In the genomic region with DNA sequence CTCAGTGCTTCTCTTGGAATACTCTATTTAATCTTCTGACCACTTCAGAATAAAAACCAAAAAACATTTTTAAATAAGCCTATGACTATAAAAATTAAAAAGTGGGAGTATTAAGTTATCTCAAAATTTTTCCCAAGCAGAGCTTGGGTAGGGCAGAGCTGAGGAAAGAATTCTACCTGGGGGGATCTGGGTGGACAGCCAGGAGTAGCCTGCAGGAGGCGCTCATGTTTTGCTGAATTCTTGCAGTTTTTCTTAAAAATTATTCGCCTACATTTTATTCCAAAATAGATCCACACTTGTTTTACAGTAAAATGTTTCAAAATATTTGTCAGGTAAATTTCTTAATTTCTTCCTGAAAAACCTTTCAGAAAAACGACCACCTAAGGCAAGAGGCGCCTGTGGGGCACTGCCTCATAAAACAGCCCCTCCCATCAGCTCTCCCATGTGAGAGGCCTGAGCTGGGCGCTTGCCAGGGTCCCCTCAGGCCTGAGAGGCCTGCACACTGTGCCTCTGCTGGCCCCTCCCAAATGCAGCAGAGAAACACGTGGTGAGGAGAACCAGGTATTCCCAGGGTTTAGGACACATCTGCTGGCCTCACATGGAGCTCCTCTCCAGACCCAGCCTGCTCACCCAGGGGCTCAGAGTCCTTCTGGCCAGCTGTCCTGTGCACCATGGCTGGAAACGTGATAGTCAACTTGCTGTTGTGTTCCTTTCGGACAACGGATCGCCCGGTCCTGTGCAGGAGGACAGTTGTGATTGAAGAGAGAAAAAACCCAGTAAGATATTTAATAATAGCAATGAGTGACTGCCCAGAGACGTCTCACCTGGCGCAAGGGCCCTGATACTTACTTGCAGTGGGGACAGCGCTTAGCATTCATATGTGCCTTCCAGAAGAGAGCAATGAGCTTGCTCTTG, we compare ENCODE assay signal across 12 cellular contexts. TPM values are rescaled to one million over a fixed set of nuclear protein-coding genes. Genes with fewer than 3 reads are reported as not detected.
DNase-seq lines count a peak whose midpoint lies in the region; ATAC-seq and TF ChIP-seq lines count a peak whose summit lies in the region.
"Had no signal": no experiment of that assay in that cellular context is flagged by ENCODE, and none has a peak within 500 bp of the region (broad histone marks: within the 10 kb centered on the region; RNA-seq: fewer than 3 reads in every experiment).

No MANE protein-coding gene starts in this region.

- H3K9me3 Mint-ChIP-seq in type B pancreatic cell, result no peaks in the 10 kb centered on the region
- H3K9me3 Mint-ChIP-seq: activated T-cell treated with anti-CD3 and anti-CD28 coated beads, Interleukin-2, amount 50 U/mL, for 72 hours; natural killer cell treated with Interleukin-12 subunit alpha and Interleukin-12 subunit beta and Interleukin-15 and Interleukin-18, amount 100 ng/mL, for 72 hours had no signal

- peaks cover 11% of the 10 kb centered on the region for H3K36me3 Mint-ChIP-seq in type B pancreatic cell

- H3K79me2 ChIP-seq in OCI-LY1 (ENCODE audit: insufficient read depth, low read length), result no peaks in the 10 kb centered on the region

- DNase-seq in right atrium auricular region (ENCODE audit: low spot score) (peak; percentile 52), left ventricle myocardium superior (no peak), fibroblast of pulmonary artery (ENCODE audit: low read depth) (no peak), type B pancreatic cell (ENCODE audit: extremely low spot score, unreplicated experiment) (peak; percentile 44), amniotic stem cell (lab: John Stamatoyannopoulos, UW) (no peak), midbrain (lab: John Stamatoyannopoulos, UW) (no peak)
- DNase-seq: NCI-H69, T-helper 2 cell had no signal

- H3K36me3 ChIP-seq in right atrium auricular region (peaks cover 65% of the 10 kb centered on the region), OCI-LY1 (ENCODE audit: insufficient read depth, low read length) (peaks cover 74% of the 10 kb centered on the region)

- H3K27ac ChIP-seq in right atrium auricular region, result no peak overlapping the region
- no peak overlapping the region for H3K27ac ChIP-seq in OCI-LY1 (ENCODE audit: low read depth, low read length, poor library complexity, severe bottlenecking)

- H4K20me1 ChIP-seq in OCI-LY1 (ENCODE audit: insufficient read depth, low read length), result no peaks in the 10 kb centered on the region

- H3K4me1 ChIP-seq in right atrium auricular region, result no peaks in the 10 kb centered on the region
- H3K4me1 ChIP-seq in OCI-LY1 (ENCODE audit: insufficient read depth, low read length, severe bottlenecking), result no peaks in the 10 kb centered on the region

- H3K4me1 Mint-ChIP-seq in type B pancreatic cell (ENCODE audit: unreplicated experiment), result no peaks in the 10 kb centered on the region

- ATAC-seq in left ventricle myocardium superior (no peak), HG02970 (IDR thresholded peaks at IDR 0.05; ENCODE audit: low FRiP score, unreplicated experiment) (no peak)
- ATAC-seq: activated T-cell treated with anti-CD3 and anti-CD28 coated beads, Interleukin-2, amount 50 U/mL, for 72 hours; natural killer cell treated with Interleukin-12 subunit alpha and Interleukin-12 subunit beta and Interleukin-15 and Interleukin-18, amount 100 ng/mL, for 72 hours had no signal

- TF ChIP-seq CTCF in right atrium auricular region (IDR thresholded peaks at IDR 0.05) (peak in 1 of 2 donors; percentile 23), OCI-LY1 (IDR thresholded peaks at IDR 0.05; ENCODE audit: low read length) (peak; percentile 54), fibroblast of pulmonary artery (IDR thresholded peaks at IDR 0.05; ENCODE audit: low read length, missing control alignments) (peak; percentile 43), type B pancreatic cell (conservative IDR thresholded peaks at IDR 0.05) (peak; percentile 72)

- no peaks in the 10 kb centered on the region for H3F3A ChIP-seq in OCI-LY1 (ENCODE audit: insufficient read depth, low read length)

- no peak overlapping the region for H2AFZ ChIP-seq in OCI-LY1 (ENCODE audit: low read length)

- no peak overlapping the region for H3K9ac ChIP-seq in OCI-LY1 (ENCODE audit: low read length)

- no peak overlapping the region for H3K4me2 ChIP-seq in OCI-LY1 (ENCODE audit: low read length)

- intact Hi-C loops in left ventricle myocardium superior (cut with micrococcal nuclease), result no loop called here

- H3K9me3 ChIP-seq in right atrium auricular region (no peaks in the 10 kb centered on the region), OCI-LY1 (ENCODE audit: low read length) (no peaks in the 10 kb centered on the region)

- no peak overlapping the region for H3K4me3 ChIP-seq in right atrium auricular region
- no peak overlapping the region for H3K4me3 ChIP-seq in OCI-LY1 (ENCODE audit: low read depth, low read length, poor library complexity, severe bottlenecking)
- H3K4me3 ChIP-seq in fibroblast of pulmonary artery (replicated peaks; ENCODE audit: low read depth, low read length), result no peak overlapping the region

- H3K27me3 Mint-ChIP-seq in type B pancreatic cell, result no peaks in the 10 kb centered on the region
- H3K27me3 Mint-ChIP-seq: natural killer cell treated with Interleukin-12 subunit alpha and Interleukin-12 subunit beta and Interleukin-15 and Interleukin-18, amount 100 ng/mL, for 72 hours had no signal

- H3K27ac Mint-ChIP-seq in type B pancreatic cell, result no peak overlapping the region
- H3K27ac Mint-ChIP-seq: natural killer cell treated with Interleukin-12 subunit alpha and Interleukin-12 subunit beta and Interleukin-15 and Interleukin-18, amount 100 ng/mL, for 72 hours had no signal

- no peaks in the 10 kb centered on the region for H3K9me2 ChIP-seq in OCI-LY1 (ENCODE audit: low read depth, low read length)

- no peaks in the 10 kb centered on the region for H3K27me3 ChIP-seq in right atrium auricular region
- H3K27me3 ChIP-seq in OCI-LY1 (ENCODE audit: insufficient read depth, low read length), result no peaks in the 10 kb centered on the region

- no peak overlapping the region for H3K4me3 Mint-ChIP-seq in type B pancreatic cell
- H3K4me3 Mint-ChIP-seq: activated T-cell treated with anti-CD3 and anti-CD28 coated beads, Interleukin-2, amount 50 U/mL, for 72 hours; natural killer cell treated with Interleukin-12 subunit alpha and Interleukin-12 subunit beta and Interleukin-15 and Interleukin-18, amount 100 ng/mL, for 72 hours had no signal

RNA-seq across cellular contexts. Expression of gene POLR1A, which starts 17.5 kb away (rescaled TPM):
- total RNA-seq in right atrium auricular region (10 to 100 TPM; 14.1 to 20.6 TPM), left ventricle myocardium superior (15.4 TPM), type B pancreatic cell (ENCODE audit: low replicate concordance) (54.9 and 57.6 TPM in 2 replicates)

RNA-seq across cellular contexts. Expression of gene PTCD3, which starts 17.8 kb away (rescaled TPM):
- 100 to 1,000 TPM in 1 of 2 donors, 10 to 100 TPM in 1; 39.5 to 153 TPM for total RNA-seq in right atrium auricular region
- 158 TPM for total RNA-seq in left ventricle myocardium superior
- total RNA-seq in type B pancreatic cell (ENCODE audit: low replicate concordance), result 116 and 155 TPM in 2 replicates

Comparison
In these comparisons a context has a peak if more than half of its experiments do, and no peak if none do; other contexts are left out.
1. DNase-seq: peak in right atrium auricular region (single experiment) and type B pancreatic cell (single experiment); none in left ventricle myocardium superior (single experiment), fibroblast of pulmonary artery (single experiment), amniotic stem cell (single experiment) and midbrain (single experiment).